In the genomic region with DNA sequence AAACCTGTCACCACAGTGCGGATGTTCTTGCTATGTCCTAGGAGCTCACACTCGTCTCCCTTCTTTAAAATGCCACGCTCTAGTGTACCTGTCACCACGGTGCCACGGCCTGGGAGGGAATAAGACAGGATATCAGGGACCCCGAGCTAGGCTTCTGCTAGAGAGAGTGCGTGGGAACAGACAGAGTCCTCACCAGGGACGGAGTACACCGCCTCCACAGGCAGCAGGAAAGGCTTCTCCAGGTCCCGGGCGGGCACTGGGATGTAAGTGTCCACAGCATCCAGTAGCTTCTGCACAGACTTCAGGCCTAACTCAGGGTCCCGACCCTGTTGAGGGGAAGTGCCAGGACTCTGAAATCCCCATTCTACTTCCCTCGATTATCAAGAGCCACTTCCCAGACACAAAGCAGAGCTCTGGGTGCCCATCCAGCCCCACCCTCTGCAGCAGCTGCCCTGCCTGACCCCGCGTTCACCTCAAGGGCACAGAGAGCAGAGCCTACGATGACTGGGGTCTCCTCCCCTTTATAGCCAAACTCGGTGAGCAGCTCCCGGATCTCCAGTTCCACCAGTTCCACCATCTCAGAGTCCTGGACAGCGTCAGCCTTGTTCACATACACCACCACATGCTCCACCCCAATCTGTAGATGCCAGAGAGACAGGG, we compare ENCODE assay signal across 11 cellular contexts. TPM values are rescaled to one million over a fixed set of nuclear protein-coding genes. Genes with fewer than 3 reads are reported as not detected.
DNase-seq lines count a peak whose midpoint lies in the region; ATAC-seq and TF ChIP-seq lines count a peak whose summit lies in the region.
"Had no signal": no experiment of that assay in that cellular context is flagged by ENCODE, and none has a peak within 500 bp of the region (broad histone marks: within the 10 kb centered on the region; RNA-seq: fewer than 3 reads in every experiment).

No MANE protein-coding gene starts in this region.

- H3K4me1 ChIP-seq in CD8-positive, alpha-beta T cell (ENCODE audit: insufficient read depth, low read length): peaks cover 23% of the 10 kb centered on the region

- no peak overlapping the region for H3K4me3 ChIP-seq in CD8-positive, alpha-beta T cell (ENCODE audit: low read depth, low read length)
- H3K4me3 ChIP-seq in H7 (ENCODE audit: insufficient read depth, low read depth, low read length): no peak overlapping the region
- H3K4me3 ChIP-seq: ovary had no signal

- POLR2A ChIA-PET in CD8-positive, alpha-beta T cell (lab: Charles Lee): interaction anchor here (2.5 kb wide), 1 partner anchor 21 kb away, joined by 25 read pairs; the partner anchor contains the start of gene ATXN2L

- no peaks in the 10 kb centered on the region for H3K27me3 Mint-ChIP-seq in CD8-positive, alpha-beta T cell (ENCODE audit: low read depth)
- H3K27me3 Mint-ChIP-seq in HFFc6 (ENCODE audit: insufficient read depth): peaks cover 3% of the 10 kb centered on the region
- no peaks in the 10 kb centered on the region for H3K27me3 Mint-ChIP-seq in natural killer cell (ENCODE audit: low read depth in 2 of 2)

- ATAC-seq in CD8-positive, alpha-beta T cell: no peak
- no peak for ATAC-seq in activated naive CD4-positive, alpha-beta T cell treated with anti-CD3 and anti-CD28 coated beads, Interleukin-2, amount 50 U/mL, for 72 hours
- ATAC-seq in natural killer cell (no peak), GM21423 (IDR thresholded peaks at IDR 0.05; ENCODE audit: unreplicated experiment) (no peak)
- ATAC-seq: left lung had no signal

- no peak for TF ChIP-seq CTCF in CD8-positive, alpha-beta T cell (IDR thresholded peaks at IDR 0.05)
- no peak for TF ChIP-seq CTCF in HFFc6 (IDR thresholded peaks at IDR 0.05)
- no peak for TF ChIP-seq CTCF in natural killer cell (IDR thresholded peaks at IDR 0.05)

- no peak for DNase-seq in CD8-positive, alpha-beta T cell
- no peak for DNase-seq in HFFc6
- DNase-seq in activated naive CD4-positive, alpha-beta T cell treated with anti-CD3 and anti-CD28 coated beads, Interleukin-2, amount 50 U/mL, for 72 hours (ENCODE audit: low spot score in 2 of 2): no peak
- DNase-seq in natural killer cell: no peak
- no peak for DNase-seq in H7
- no peak for DNase-seq in NK-92 (lab: John Stamatoyannopoulos, UW; ENCODE audit: unreplicated experiment)
- DNase-seq: adrenal gland; effector CD4-positive, alpha-beta T cell; left lung had no signal

- H3K27ac ChIP-seq in CD8-positive, alpha-beta T cell (ENCODE audit: low read depth, low read length): no peak overlapping the region
- H3K27ac ChIP-seq: adrenal gland, left lung, ovary had no signal

- peaks cover 50% of the 10 kb centered on the region for H3K36me3 Mint-ChIP-seq in CD8-positive, alpha-beta T cell
- H3K36me3 Mint-ChIP-seq in HFFc6 (ENCODE audit: low read depth): peaks cover 19% of the 10 kb centered on the region
- peaks cover 26 to 30% of the 10 kb centered on the region in 2 donors for H3K36me3 Mint-ChIP-seq in activated naive CD4-positive, alpha-beta T cell treated with anti-CD3 and anti-CD28 coated beads, Interleukin-2, amount 50 U/mL, for 72 hours
- H3K36me3 Mint-ChIP-seq in natural killer cell: no peaks in the 10 kb centered on the region

- H3K9me3 ChIP-seq in CD8-positive, alpha-beta T cell (ENCODE audit: low read length): no peaks in the 10 kb centered on the region
- H3K9me3 ChIP-seq: adrenal gland, left lung, ovary had no signal

- CTCF ChIA-PET in CD8-positive, alpha-beta T cell (lab: Charles Lee): interaction anchor here (4.5 kb wide), 1 partner anchor 20 kb away, joined by 35 read pairs; the partner anchor contains the start of gene SH2B1

- H3K27me3 ChIP-seq in CD8-positive, alpha-beta T cell (ENCODE audit: insufficient read depth, low read length): no peaks in the 10 kb centered on the region
- no peaks in the 10 kb centered on the region for H3K27me3 ChIP-seq in H7 (ENCODE audit: control insufficient read depth, insufficient read depth, low read length)
- H3K27me3 ChIP-seq: adrenal gland, left lung, ovary had no signal

- peak overlapping the region; percentile 91 for H3K4me3 Mint-ChIP-seq in CD8-positive, alpha-beta T cell
- H3K4me3 Mint-ChIP-seq in HFFc6: peak overlapping the region; percentile 95
- H3K4me3 Mint-ChIP-seq in natural killer cell: peak overlapping the region; percentile 78

- intact Hi-C loops in CD8-positive, alpha-beta T cell (cut with DNase I, micrococcal nuclease): loop anchor here in 1 of 2 experiments (10.0 kb wide), 1 partner anchor 630 kb away; the partner anchor contains the start of gene XPO6
- intact Hi-C loops in natural killer cell (cut with micrococcal nuclease): no loop called here

- no peaks in the 10 kb centered on the region for H3K9me3 Mint-ChIP-seq in CD8-positive, alpha-beta T cell
- no peaks in the 10 kb centered on the region for H3K9me3 Mint-ChIP-seq in HFFc6
- H3K9me3 Mint-ChIP-seq in activated naive CD4-positive, alpha-beta T cell treated with anti-CD3 and anti-CD28 coated beads, Interleukin-2, amount 50 U/mL, for 72 hours: no peaks in the 10 kb centered on the region
- no peaks in the 10 kb centered on the region for H3K9me3 Mint-ChIP-seq in natural killer cell

- no peak overlapping the region for H3K27ac Mint-ChIP-seq in CD8-positive, alpha-beta T cell
- H3K27ac Mint-ChIP-seq in HFFc6 (no peak overlapping the region), natural killer cell (peak overlapping the region; percentile 95 to 99)
- H3K27ac Mint-ChIP-seq in activated naive CD4-positive, alpha-beta T cell treated with anti-CD3 and anti-CD28 coated beads, Interleukin-2, amount 50 U/mL, for 72 hours: peak overlapping the region; percentile 95 to 99

- H3K36me3 ChIP-seq in CD8-positive, alpha-beta T cell (ENCODE audit: insufficient read depth, low read length): peaks cover 26% of the 10 kb centered on the region
- H3K36me3 ChIP-seq in H7 (replicated peaks; ENCODE audit: control insufficient read depth, insufficient read depth, low read length): peaks cover 23% of the 10 kb centered on the region
- H3K36me3 ChIP-seq: ovary had no signal

- peaks cover 32% of the 10 kb centered on the region for H3K4me1 Mint-ChIP-seq in CD8-positive, alpha-beta T cell (ENCODE audit: low read depth)
- peaks cover 15% of the 10 kb centered on the region for H3K4me1 Mint-ChIP-seq in HFFc6 (ENCODE audit: low read depth)
- H3K4me1 Mint-ChIP-seq in natural killer cell: peaks cover 25 to 32% of the 10 kb centered on the region in 2 donors

RNA-seq across cellular contexts. Expression of gene TUFM, which starts 1.8 kb away (rescaled TPM):
- 100 to 1,000 TPM; 111 to 119 TPM for total RNA-seq in CD8-positive, alpha-beta T cell
- 100 to 1,000 TPM; 140 to 194 (median 158) TPM for total RNA-seq in HFFc6 (2021; fragmentation: NEBNext Ultra II Directional; extraction: Animal tissue kit (Norgen Biotek cat#: 25700))
- total RNA-seq in activated naive CD4-positive, alpha-beta T cell treated with anti-CD3 and anti-CD28 coated beads, Interleukin-2, amount 50 U/mL, for 72 hours: 100 to 1,000 TPM; 235 to 315 TPM
- total RNA-seq in natural killer cell: 100 to 1,000 TPM; 108 to 128 (median 118) TPM
- total RNA-seq in H7 (2014; rRNA removed; shearing (Covaris generic)): 299 and 301 TPM in 2 replicates

RNA-seq across cellular contexts. Expression of gene SH2B1, which starts 19.3 kb away (rescaled TPM):
- 10 to 100 TPM; 50.7 to 53.5 TPM for total RNA-seq in CD8-positive, alpha-beta T cell
- total RNA-seq in HFFc6 (2021; fragmentation: NEBNext Ultra II Directional; extraction: Animal tissue kit (Norgen Biotek cat#: 25700)): 10 to 100 TPM; 33.9 to 41.0 (median 37.6) TPM
- 10 to 100 TPM; 41.1 to 55.5 TPM for total RNA-seq in activated naive CD4-positive, alpha-beta T cell treated with anti-CD3 and anti-CD28 coated beads, Interleukin-2, amount 50 U/mL, for 72 hours
- 100 to 1,000 TPM in 1 of 3 donors, 10 to 100 TPM in 2; 85.4 to 110 (median 91.5) TPM for total RNA-seq in natural killer cell
- 38.9 and 40.0 TPM in 2 replicates for total RNA-seq in H7 (2014; rRNA removed; shearing (Covaris generic))

RNA-seq across cellular contexts. Expression of gene ATXN2L, which starts 21.6 kb away (rescaled TPM):
- 100 to 1,000 TPM; 309 to 322 TPM for total RNA-seq in CD8-positive, alpha-beta T cell
- 100 to 1,000 TPM; 125 to 152 (median 134) TPM for total RNA-seq in HFFc6 (2021; fragmentation: NEBNext Ultra II Directional; extraction: Animal tissue kit (Norgen Biotek cat#: 25700))
- 100 to 1,000 TPM; 317 to 377 TPM for total RNA-seq in activated naive CD4-positive, alpha-beta T cell treated with anti-CD3 and anti-CD28 coated beads, Interleukin-2, amount 50 U/mL, for 72 hours
- 100 to 1,000 TPM; 350 to 451 (median 416) TPM for total RNA-seq in natural killer cell
- total RNA-seq in H7 (2014; rRNA removed; shearing (Covaris generic)): 77.9 and 88.4 TPM in 2 replicates

RNA-seq across cellular contexts. Expression of gene ATP2A1, which starts 33.9 kb away (rescaled TPM):
- total RNA-seq in CD8-positive, alpha-beta T cell: under 1 TPM; 0.24 to 0.97 TPM
- under 1 TPM; 0.26 to 0.85 (median 0.54) TPM for total RNA-seq in HFFc6 (2021; fragmentation: NEBNext Ultra II Directional; extraction: Animal tissue kit (Norgen Biotek cat#: 25700))
- 1 to 10 TPM; 4.7 to 7.4 TPM for total RNA-seq in activated naive CD4-positive, alpha-beta T cell treated with anti-CD3 and anti-CD28 coated beads, Interleukin-2, amount 50 U/mL, for 72 hours
- 1 to 10 TPM in 2 of 3 donors, under 1 TPM in 1; 0.75 to 2.5 (median 1.3) TPM for total RNA-seq in natural killer cell
- total RNA-seq in H7 (2014; rRNA removed; shearing (Covaris generic)): 0.10 and 1.0 TPM in 2 replicates

Comparison
In these comparisons a context has a peak if more than half of its experiments do, and no peak if none do; other contexts are left out.
1. H3K27ac Mint-ChIP-seq: peak in activated naive CD4-positive, alpha-beta T cell treated with anti-CD3 and anti-CD28 coated beads, Interleukin-2, amount 50 U/mL, for 72 hours (2 of 2) and natural killer cell (2 of 2); none in CD8-positive, alpha-beta T cell (single experiment) and HFFc6 (single experiment).
2. Peak in every context shown above with its lines, with median percentiles within 50 percentile points of each other: H3K4me3 Mint-ChIP-seq.